In the genomic region with DNA sequence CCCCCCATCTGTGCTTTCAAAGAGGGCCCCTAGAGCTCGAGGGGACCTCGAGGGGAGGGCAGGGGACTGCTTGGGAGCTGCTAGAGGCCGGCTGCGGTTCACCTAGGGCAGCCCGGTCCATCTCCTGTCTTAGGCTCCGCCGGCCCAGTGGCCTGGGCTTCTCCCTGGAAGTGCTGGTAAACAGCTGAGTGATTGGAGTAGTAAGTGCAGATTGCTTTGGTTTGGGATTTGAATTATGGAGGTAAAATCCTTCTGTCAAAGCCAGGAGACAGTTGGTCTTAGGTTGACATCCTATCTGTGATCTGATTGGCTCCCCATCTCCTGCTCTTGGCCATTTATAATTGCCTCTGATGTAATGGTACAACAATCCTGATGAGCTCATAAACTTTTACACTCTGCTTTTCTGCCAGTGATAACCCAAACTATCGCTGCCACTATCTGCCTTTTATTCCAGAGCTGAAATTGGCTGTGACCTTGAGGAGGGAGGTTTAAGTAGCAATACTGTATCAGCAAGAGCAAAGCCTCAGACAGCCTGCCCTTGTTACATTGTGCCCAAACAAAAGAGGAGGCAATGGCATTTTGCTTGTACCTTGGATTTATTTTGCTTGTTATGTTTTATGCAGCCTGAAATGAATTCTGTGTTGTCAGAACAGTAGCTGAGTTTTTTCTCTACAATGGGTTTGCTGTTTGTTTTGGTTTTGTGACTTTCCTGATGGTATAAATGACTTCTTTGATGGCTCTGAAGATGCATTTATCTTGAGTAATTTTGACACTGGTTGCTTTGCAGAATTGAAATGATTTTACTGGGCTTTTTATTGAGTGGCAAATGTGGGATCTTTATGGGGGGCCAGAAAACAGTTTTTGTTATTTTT, we compare ENCODE assay signal across 8 cellular contexts. TPM values are rescaled to one million over a fixed set of nuclear protein-coding genes. Genes with fewer than 3 reads are reported as not detected.
DNase-seq lines count a peak whose midpoint lies in the region; ATAC-seq and TF ChIP-seq lines count a peak whose summit lies in the region.

No MANE protein-coding gene starts in this region.

- peak overlapping the region; percentile 75 for H3K4me3 ChIP-seq in AG10803 (ENCODE audit: low read length)
- peak overlapping the region; percentile 77 for H3K4me3 ChIP-seq in kidney epithelial cell (ENCODE audit: low read depth, low read length)

- no peaks in the 10 kb centered on the region for H3K9me3 Mint-ChIP-seq in T-helper 2 cell treated with Interferon-gamma antibody and Interleukin-4, amounts not matched to agents 5 μg/mL and 100 μg/mL, for 36 hours

- peaks cover 19% of the 10 kb centered on the region for H3K4me1 Mint-ChIP-seq in T-helper 2 cell treated with Interferon-gamma antibody and Interleukin-4, amounts not matched to agents 5 μg/mL and 100 μg/mL, for 36 hours (ENCODE audit: low read depth)

- TF ChIP-seq CTCF in AG10803 (conservative IDR thresholded peaks at IDR 0.05; ENCODE audit: low read length) (no peak), kidney epithelial cell (IDR thresholded peaks at IDR 0.05; ENCODE audit: insufficient read depth, low read length, poor library complexity, severe bottlenecking) (no peak)

- ATAC-seq in GM18870 (IDR thresholded peaks at IDR 0.05; ENCODE audit: unreplicated experiment) (peak; percentile 38), HG03280 (IDR thresholded peaks at IDR 0.05; ENCODE audit: unreplicated experiment) (no peak)

- no peaks in the 10 kb centered on the region for H3K27me3 Mint-ChIP-seq in T-helper 2 cell treated with Interferon-gamma antibody and Interleukin-4, amounts not matched to agents 5 μg/mL and 100 μg/mL, for 36 hours (ENCODE audit: low read depth)

- no peaks in the 10 kb centered on the region for H3K27me3 ChIP-seq in kidney epithelial cell (ENCODE audit: control insufficient read depth, insufficient read depth, low read length)

- H3K36me3 Mint-ChIP-seq in T-helper 2 cell treated with Interferon-gamma antibody and Interleukin-4, amounts not matched to agents 5 μg/mL and 100 μg/mL, for 36 hours (ENCODE audit: low read depth): peaks cover 7% of the 10 kb centered on the region

- peak; percentile 97 for DNase-seq in AG10803 (ENCODE audit: low read depth)
- peak; percentile 71 for DNase-seq in NCI-H2029 treated with DMSO at 0.1 percent for 48 hours (lab: John Stamatoyannopoulos, UW)
- DNase-seq in T-helper 2 cell treated with Interferon-gamma antibody and Interleukin-4, amounts not matched to agents 5 μg/mL and 100 μg/mL, for 36 hours (ENCODE audit: low spot score): peak; percentile 44
- DNase-seq in kidney epithelial cell (ENCODE audit: low read depth): peak; percentile 96
- peak; percentile 19 for DNase-seq in stimulated activated CD4-positive, alpha-beta T cell treated with anti-CD3 and anti-CD28 coated beads, Interleukin-4, amount 100 ng/mL, for 1 hour

- no peak overlapping the region for H3K27ac Mint-ChIP-seq in T-helper 2 cell treated with Interferon-gamma antibody and Interleukin-4, amounts not matched to agents 5 μg/mL and 100 μg/mL, for 36 hours

- H3K4me3 Mint-ChIP-seq in T-helper 2 cell treated with Interferon-gamma antibody and Interleukin-4, amounts not matched to agents 5 μg/mL and 100 μg/mL, for 36 hours: no peak overlapping the region

- H3K36me3 ChIP-seq in kidney epithelial cell (ENCODE audit: control insufficient read depth, insufficient read depth, low read length): no peaks in the 10 kb centered on the region

- peak overlapping the region; percentile 92 for H3K27ac ChIP-seq in cingulate gyrus (ENCODE audit: low read depth, low read length)

RNA-seq across cellular contexts. Expression of a gene that starts 2.4 kb away (rescaled TPM):
- total RNA-seq in kidney epithelial cell: 43.7 and 63.1 TPM in 2 replicates

Comparison
In these comparisons a context has a peak if more than half of its experiments do, and no peak if none do; other contexts are left out.
1. DNase-seq: peak in every context shown above with its lines; median percentile 97 in AG10803; 96 in kidney epithelial cell; 71 in NCI-H2029 treated with DMSO at 0.1 percent for 48 hours; 44 in T-helper 2 cell treated with Interferon-gamma antibody and Interleukin-4, amounts not matched to agents 5 μg/mL and 100 μg/mL, for 36 hours; 19 in stimulated activated CD4-positive, alpha-beta T cell treated with anti-CD3 and anti-CD28 coated beads, Interleukin-4, amount 100 ng/mL, for 1 hour.